ENCODE assay signal across 24 cellular contexts in the genomic region with DNA sequence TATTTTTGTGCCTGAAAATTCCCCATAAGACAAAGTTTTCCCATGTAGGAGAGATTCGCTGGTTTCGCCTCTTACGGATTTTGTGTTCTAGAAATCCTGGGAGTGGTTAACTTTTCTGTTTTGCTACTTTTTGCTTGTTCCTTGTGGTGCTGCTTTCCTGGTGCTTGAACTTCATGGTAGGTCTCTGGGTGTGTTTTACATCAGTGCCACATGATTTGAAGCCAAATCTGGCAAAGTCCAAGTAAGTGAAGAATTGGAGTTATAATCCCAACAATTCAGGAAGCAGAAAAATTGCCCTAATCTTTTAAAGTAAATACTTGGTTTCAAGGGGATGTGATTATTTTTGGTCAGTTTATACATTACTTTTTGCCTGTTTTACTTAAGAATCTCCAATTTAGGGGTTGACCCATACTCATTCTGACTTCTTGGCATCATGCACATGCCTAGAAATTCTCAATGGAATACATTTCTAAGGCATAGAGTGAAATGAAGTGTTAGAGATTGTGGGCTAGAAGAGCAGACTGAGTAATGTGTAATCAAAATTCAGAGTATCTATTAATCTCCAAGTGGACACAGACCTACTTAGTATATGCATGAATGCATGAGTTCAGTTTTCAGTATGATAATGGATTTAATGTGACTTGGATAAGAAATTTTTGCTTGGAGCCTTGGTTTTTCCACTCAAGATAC.
A peak's percentile ranks its signal among the peaks of the same experiment; 100 is the strongest.
DNase-seq lines count a peak whose midpoint lies in the region; ATAC-seq and TF ChIP-seq lines count a peak whose summit lies in the region.
"Had no signal": no experiment of that assay in that cellular context is flagged by ENCODE, and none has a peak within 500 bp of the region (broad histone marks: within the 10 kb centered on the region; RNA-seq: fewer than 3 reads in every experiment).

No MANE protein-coding gene starts in this region.

- no peaks in the 10 kb centered on the region for H3K4me1 Mint-ChIP-seq in mesothelial cell of epicardium
- no peaks in the 10 kb centered on the region for H3K4me1 Mint-ChIP-seq in activated CD8-positive, alpha-beta memory T cell treated with anti-CD3 and anti-CD28 coated beads, Interleukin-2, amount 10 ng/mL, durations not matched to agents 7 days and 5 days
- H3K4me1 Mint-ChIP-seq: CD14-positive monocyte; central memory CD8-positive, alpha-beta T cell; nephron progenitor cell had no signal

- peak overlapping the region; percentile 95 for H3K27ac ChIP-seq in GM23248
- H3K27ac ChIP-seq in brain microvascular endothelial cell: peak overlapping the region; percentile 90
- peak overlapping the region; percentile 63 for H3K27ac ChIP-seq in lower lobe of right lung
- peak overlapping the region in 4 of 5 donors; percentile 16 to 51 (median 38) for H3K27ac ChIP-seq in stomach
- H3K27ac ChIP-seq: PC-9 had no signal

- in situ Hi-C loops in GM23248 (cut with MboI): no loop called here
- in situ Hi-C loops in brain microvascular endothelial cell (cut with HindIII; ENCODE audit: low pct_ligation_motif_present, low sequenced_read_pairs): no loop called here

- H3K4me2 ChIP-seq in GM23248 (ENCODE audit: unreplicated experiment): peak overlapping the region; percentile 79
- H3K4me2 ChIP-seq: PC-9 had no signal

- no peaks in the 10 kb centered on the region for H3K27me3 ChIP-seq in GM23248 (replicated peaks; ENCODE audit: insufficient read depth)
- H3K27me3 ChIP-seq in brain microvascular endothelial cell (replicated peaks): no peaks in the 10 kb centered on the region
- H3K27me3 ChIP-seq in lower lobe of right lung (ENCODE audit: low read depth): no peaks in the 10 kb centered on the region
- H3K27me3 ChIP-seq in stomach: no peaks in the 10 kb centered on the region

- H3K4me3 ChIP-seq in GM23248: peak overlapping the region; percentile 51
- H3K4me3 ChIP-seq in brain microvascular endothelial cell (ENCODE audit: low read depth, low read length): no peak overlapping the region
- H3K4me3 ChIP-seq in lower lobe of right lung: no peak overlapping the region
- H3K4me3 ChIP-seq in stomach: no peak overlapping the region
- H3K4me3 ChIP-seq: PC-9 had no signal

- H4K20me1 ChIP-seq in GM23248 (ENCODE audit: insufficient read depth): no peaks in the 10 kb centered on the region

- ATAC-seq in lower lobe of right lung: no peak
- no peak for ATAC-seq in GM21723 (IDR thresholded peaks at IDR 0.05; ENCODE audit: unreplicated experiment)
- ATAC-seq in GM18861 (IDR thresholded peaks at IDR 0.05; ENCODE audit: unreplicated experiment): no peak
- ATAC-seq in activated CD8-positive, alpha-beta memory T cell treated with anti-CD3 and anti-CD28 coated beads, Interleukin-2, amount 10 ng/mL, durations not matched to agents 7 days and 5 days: no peak

- H3K27ac Mint-ChIP-seq in mesothelial cell of epicardium: no peak overlapping the region
- no peak overlapping the region for H3K27ac Mint-ChIP-seq in activated CD8-positive, alpha-beta memory T cell treated with anti-CD3 and anti-CD28 coated beads, Interleukin-2, amount 10 ng/mL, durations not matched to agents 7 days and 5 days
- H3K27ac Mint-ChIP-seq: CD14-positive monocyte, nephron progenitor cell had no signal

- TF ChIP-seq POLR2A in stomach (IDR thresholded peaks at IDR 0.05): no peak

- H3K27me3 Mint-ChIP-seq in mesothelial cell of epicardium (ENCODE audit: low read depth): no peaks in the 10 kb centered on the region
- H3K27me3 Mint-ChIP-seq in activated CD8-positive, alpha-beta memory T cell treated with anti-CD3 and anti-CD28 coated beads, Interleukin-2, amount 10 ng/mL, durations not matched to agents 7 days and 5 days: no peaks in the 10 kb centered on the region
- H3K27me3 Mint-ChIP-seq: central memory CD8-positive, alpha-beta T cell had no signal

- no peaks in the 10 kb centered on the region for H3K36me3 ChIP-seq in GM23248 (ENCODE audit: low read depth)
- H3K36me3 ChIP-seq in brain microvascular endothelial cell (replicated peaks): no peaks in the 10 kb centered on the region
- no peaks in the 10 kb centered on the region for H3K36me3 ChIP-seq in lower lobe of right lung
- H3K36me3 ChIP-seq in stomach: no peaks in the 10 kb centered on the region

- DNase-seq in GM23248 (peak; percentile 6), brain microvascular endothelial cell (no peak), lower lobe of right lung (no peak), stomach (no peak), mesothelial cell of epicardium (ENCODE audit: low spot score in 2 of 2, unreplicated experiment in 2 of 2) (no peak)
- no peak for DNase-seq in activated CD8-positive, alpha-beta memory T cell treated with anti-CD3 and anti-CD28 coated beads, Interleukin-2, amount 10 ng/mL, durations not matched to agents 7 days and 5 days
- DNase-seq: activated CD4-positive, alpha-beta T cell treated with anti-CD3 and anti-CD28 coated beads, Interleukin-2, amount 50 U/mL, for 48 hours; activated naive CD4-positive, alpha-beta T cell; activated T-cell treated with anti-CD3 and anti-CD28 coated beads for 4 hours; amniotic stem cell; GDM1; GOT3; midbrain; MM.1S; NCI-H82; nephron progenitor cell; PC-9; posterior cingulate gyrus; small intestine; stimulated activated CD4-positive, alpha-beta T cell treated with anti-CD3 and anti-CD28 coated beads, Interleukin-4, amount 100 ng/mL, for 24 hours had no signal

- peaks cover 15% of the 10 kb centered on the region for H3K9me3 Mint-ChIP-seq in mesothelial cell of epicardium
- H3K9me3 Mint-ChIP-seq in activated CD8-positive, alpha-beta memory T cell treated with anti-CD3 and anti-CD28 coated beads, Interleukin-2, amount 10 ng/mL, durations not matched to agents 7 days and 5 days (ENCODE audit: low read depth): peaks cover 2% of the 10 kb centered on the region
- H3K9me3 Mint-ChIP-seq: central memory CD8-positive, alpha-beta T cell had no signal

- H2AFZ ChIP-seq in GM23248: peak overlapping the region; percentile 33

- no peak overlapping the region for H3K4me3 Mint-ChIP-seq in mesothelial cell of epicardium
- H3K4me3 Mint-ChIP-seq in activated CD8-positive, alpha-beta memory T cell treated with anti-CD3 and anti-CD28 coated beads, Interleukin-2, amount 10 ng/mL, durations not matched to agents 7 days and 5 days: no peak overlapping the region
- H3K4me3 Mint-ChIP-seq: CD14-positive monocyte; central memory CD8-positive, alpha-beta T cell; nephron progenitor cell had no signal

- no peak for TF ChIP-seq EP300 in stomach (IDR thresholded peaks at IDR 0.05)

- H3K9me2 ChIP-seq in GM23248 (ENCODE audit: insufficient read depth): no peaks in the 10 kb centered on the region

- H3K36me3 Mint-ChIP-seq in mesothelial cell of epicardium: no peaks in the 10 kb centered on the region
- H3K36me3 Mint-ChIP-seq in activated CD8-positive, alpha-beta memory T cell treated with anti-CD3 and anti-CD28 coated beads, Interleukin-2, amount 10 ng/mL, durations not matched to agents 7 days and 5 days: no peaks in the 10 kb centered on the region
- H3K36me3 Mint-ChIP-seq: CD14-positive monocyte had no signal

- intact Hi-C loops in lower lobe of right lung (cut with DNase I) (no loop called here), stomach (cut with DNase I; ENCODE audit: low total_unique reads) (no loop called here)

- H3K9me3 ChIP-seq in GM23248 (ENCODE audit: low read depth) (no peaks in the 10 kb centered on the region), lower lobe of right lung (no peaks in the 10 kb centered on the region), stomach (no peaks in the 10 kb centered on the region)

- peaks cover 54% of the 10 kb centered on the region for H3K4me1 ChIP-seq in GM23248 (ENCODE audit: insufficient read depth)
- H3K4me1 ChIP-seq in lower lobe of right lung: peaks cover 8% of the 10 kb centered on the region
- H3K4me1 ChIP-seq in stomach: peaks cover 0 to 13% (median 3%) of the 10 kb centered on the region in 4 donors

- no peaks in the 10 kb centered on the region for H3K79me2 ChIP-seq in GM23248 (ENCODE audit: insufficient read depth)

- 65 to 67% methylated on average over 3 of the region's 3 CpGs for WGBS in GM23248 (ENCODE audit: low coverage in 1 of 2, low lambda C conversion rate in 2 of 2, missing lambda C conversion rate in 2 of 2), 2 experiments
- 94 to 99% (median 98%) methylated on average over 3 of the region's 3 CpGs for WGBS in stomach, 5 donors

- CTCF ChIA-PET in activated CD8-positive, alpha-beta memory T cell treated with anti-CD3 and anti-CD28 coated beads, Interleukin-2, amount 10 ng/mL, durations not matched to agents 7 days and 5 days (lab: Charles Lee): no interaction called here

- no peak for TF ChIP-seq CTCF in brain microvascular endothelial cell (IDR thresholded peaks at IDR 0.05; ENCODE audit: low read depth, low read length, missing control alignments)
- no peak for TF ChIP-seq CTCF in lower lobe of right lung (IDR thresholded peaks at IDR 0.05)
- no peak for TF ChIP-seq CTCF in stomach (IDR thresholded peaks at IDR 0.05)
- no peak for TF ChIP-seq CTCF in mesothelial cell of epicardium (IDR thresholded peaks at IDR 0.05; ENCODE audit: unreplicated experiment)

- H3F3A ChIP-seq in GM23248 (ENCODE audit: insufficient read depth): peaks cover 50% of the 10 kb centered on the region

- peak overlapping the region; percentile 68 for H3K9ac ChIP-seq in GM23248

Comparison
In these comparisons a context has a peak if more than half of its experiments do, and no peak if none do; other contexts are left out.
1. H3K27ac ChIP-seq: peak in every context shown above with its lines; median percentile 95 in GM23248; 90 in brain microvascular endothelial cell; 63 in lower lobe of right lung; 38 in stomach.